In genomic region chr3:52650437-52650836, GRCh38 we compare ENCODE assay signal across 22 cellular contexts. TPM values are rescaled to one million over a fixed set of nuclear protein-coding genes. Genes with fewer than 3 reads are reported as not detected.
DNase-seq lines count a peak whose midpoint lies in the region; ATAC-seq, FAIRE-seq and TF ChIP-seq lines count a peak whose summit lies in the region.
"Had no signal": no experiment of that assay in that cellular context is flagged by ENCODE, and none has a peak within 500 bp of the region (broad histone marks: within the 10 kb centered on the region; RNA-seq: fewer than 3 reads in every experiment).

No MANE protein-coding gene starts in this region.

- 85 to 91% (median 87%) methylated on average over 1 of the region's 1 CpG for WGBS in heart left ventricle, 4 donors

- intact Hi-C loops in heart left ventricle (cut with DNase I) = no loop called here

- H3K4me3 Mint-ChIP-seq in activated T-helper 17 cell treated with anti-CD3 and anti-CD28 coated beads, Interleukin-2, amount 50 U/mL, for 72 hours = no peak overlapping the region
- H3K4me3 Mint-ChIP-seq: IgD-negative memory B cell, memory B cell, nephron progenitor cell had no signal

- no peaks in the 10 kb centered on the region for H3K9me3 Mint-ChIP-seq in activated T-helper 17 cell treated with anti-CD3 and anti-CD28 coated beads, Interleukin-2, amount 50 U/mL, for 72 hours
- H3K9me3 Mint-ChIP-seq: IgD-negative memory B cell, memory B cell, nephron progenitor cell had no signal

- no peak for DNase-seq in D721Med (ENCODE audit: insufficient read length, low spot score)
- no peak for DNase-seq in H54 (ENCODE audit: insufficient read length, low spot score)
- peak; percentile 64 for DNase-seq in fibroblast of villous mesenchyme (ENCODE audit: low read depth)
- DNase-seq in NCI-H1092 treated with DMSO at 0.1 percent for 48 hours (lab: John Stamatoyannopoulos, UW) = no peak
- no peak for DNase-seq in stimulated activated CD4-positive, alpha-beta T cell treated with anti-CD3 and anti-CD28 coated beads, Interleukin-2, amount 100 ng/mL, for 48 hours
- no peak for DNase-seq in NCI-H1105 treated with DMSO at 0.1 percent for 48 hours (lab: John Stamatoyannopoulos, UW)
- no peak for DNase-seq in heart left ventricle
- DNase-seq: activated CD8-positive, alpha-beta memory T cell treated with anti-CD3 and anti-CD28 coated beads for 24 hours; activated gamma-delta T cell; COR-L47; NCI-H1048; NCI-H774; nephron progenitor cell; SK-N-SH; small intestine had no signal

- H3K4me1 Mint-ChIP-seq in activated T-helper 17 cell treated with anti-CD3 and anti-CD28 coated beads, Interleukin-2, amount 50 U/mL, for 72 hours = peaks cover 10% of the 10 kb centered on the region
- H3K4me1 Mint-ChIP-seq: nephron progenitor cell had no signal

- TF ChIP-seq CTCF in D721Med (IDR thresholded peaks at IDR 0.05; ENCODE audit: insufficient read depth, missing control alignments) (no peak), fibroblast of villous mesenchyme (IDR thresholded peaks at IDR 0.05; ENCODE audit: insufficient read depth, low read depth, low read length) (no peak), heart left ventricle (IDR thresholded peaks at IDR 0.05) (no peak)

- ATAC-seq in activated T-helper 17 cell treated with anti-CD3 and anti-CD28 coated beads, Interleukin-2, amount 50 U/mL, for 72 hours (replicated peaks) = no peak
- ATAC-seq in heart left ventricle = no peak

- H3K27me3 ChIP-seq in heart left ventricle = no peaks in the 10 kb centered on the region
- H3K27me3 ChIP-seq: esophagus muscularis mucosa, hepatocyte had no signal

- no peaks in the 10 kb centered on the region for H3K4me1 ChIP-seq in heart left ventricle
- H3K4me1 ChIP-seq: esophagus muscularis mucosa, prostate gland had no signal

- H3K27me3 Mint-ChIP-seq in activated T-helper 17 cell treated with anti-CD3 and anti-CD28 coated beads, Interleukin-2, amount 50 U/mL, for 72 hours = no peaks in the 10 kb centered on the region
- H3K27me3 Mint-ChIP-seq: IgD-negative memory B cell, memory B cell had no signal

- H3K27ac ChIP-seq in heart left ventricle = no peak overlapping the region
- H3K27ac ChIP-seq: hepatocyte, prostate gland had no signal

- H3K4me3 ChIP-seq in fibroblast of villous mesenchyme (ENCODE audit: low read depth, low read length) = no peak overlapping the region
- no peak overlapping the region for H3K4me3 ChIP-seq in heart left ventricle
- H3K4me3 ChIP-seq: esophagus muscularis mucosa, hepatocyte, prostate gland had no signal

- H3K36me3 ChIP-seq in heart left ventricle = peaks cover 0 to 100% (median 98%) of the 10 kb centered on the region in 9 donors

- H3K9me3 ChIP-seq in heart left ventricle = no peaks in the 10 kb centered on the region
- H3K9me3 ChIP-seq: esophagus muscularis mucosa, prostate gland, SK-N-SH had no signal

- peaks cover 100% of the 10 kb centered on the region for H3K36me3 Mint-ChIP-seq in activated T-helper 17 cell treated with anti-CD3 and anti-CD28 coated beads, Interleukin-2, amount 50 U/mL, for 72 hours (ENCODE audit: low read depth)

- peak; percentile 41 for FAIRE-seq in D721Med (lab: Jason Lieb, UNC)
- FAIRE-seq in H54 (lab: Jason Lieb, UNC) = peak; percentile 70
- FAIRE-seq: GM12892, small intestine had no signal

- no peak for TF ChIP-seq POLR2A in H54 (IDR thresholded peaks at IDR 0.05; ENCODE audit: low read depth, low read length)
- TF ChIP-seq POLR2A in heart left ventricle (IDR thresholded peaks at IDR 0.05) = no peak

- H3K27ac Mint-ChIP-seq in activated T-helper 17 cell treated with anti-CD3 and anti-CD28 coated beads, Interleukin-2, amount 50 U/mL, for 72 hours = peak overlapping the region; percentile 64
- H3K27ac Mint-ChIP-seq: memory B cell, nephron progenitor cell had no signal

RNA-seq across cellular contexts. Expression of gene PBRM1, which starts 35.3 kb away (rescaled TPM):
- 10 to 100 TPM; 88.4 to 88.6 TPM for total RNA-seq in activated T-helper 17 cell treated with anti-CD3 and anti-CD28 coated beads, Interleukin-2, amount 50 U/mL, for 72 hours
- 74.3 and 87.6 TPM in 2 replicates for total RNA-seq in fibroblast of villous mesenchyme
- 10 to 100 TPM; 33.8 to 61.7 (median 49.5) TPM for total RNA-seq in heart left ventricle
- 10 to 100 TPM in 1 of 2 donors, 1 to 10 TPM in 1; 8.5 to 17.6 TPM for polyA plus RNA-seq in heart left ventricle

RNA-seq across cellular contexts. Expression of gene GNL3, which starts 35.4 kb away (rescaled TPM):
- total RNA-seq in activated T-helper 17 cell treated with anti-CD3 and anti-CD28 coated beads, Interleukin-2, amount 50 U/mL, for 72 hours = 100 to 1,000 TPM; 165 to 189 TPM
- total RNA-seq in fibroblast of villous mesenchyme (114 and 130 TPM in 2 replicates), heart left ventricle (10 to 100 TPM; 23.6 to 47.4 (median 29.4) TPM)
- 10 to 100 TPM; 25.4 to 85.3 TPM for polyA plus RNA-seq in heart left ventricle

RNA-seq across cellular contexts. Expression of gene GLT8D1, which starts 55.2 kb away (rescaled TPM):
- total RNA-seq in activated T-helper 17 cell treated with anti-CD3 and anti-CD28 coated beads, Interleukin-2, amount 50 U/mL, for 72 hours = 10 to 100 TPM; 34.6 to 37.3 TPM
- total RNA-seq in fibroblast of villous mesenchyme = 84.1 and 108 TPM in 2 replicates
- 10 to 100 TPM; 22.6 to 38.7 (median 28.3) TPM for total RNA-seq in heart left ventricle
- 10 to 100 TPM; 21.7 to 39.0 TPM for polyA plus RNA-seq in heart left ventricle

RNA-seq across cellular contexts. Expression of gene SPCS1, which starts 55.5 kb away (rescaled TPM):
- 100 to 1,000 TPM in 1 of 2 donors, 10 to 100 TPM in 1; 66.2 to 106 TPM for total RNA-seq in activated T-helper 17 cell treated with anti-CD3 and anti-CD28 coated beads, Interleukin-2, amount 50 U/mL, for 72 hours
- total RNA-seq in fibroblast of villous mesenchyme = 66.9 and 77.0 TPM in 2 replicates
- total RNA-seq in heart left ventricle = 100 to 1,000 TPM in 2 of 9 donors, 10 to 100 TPM in 7; 72.4 to 176 (median 80.2) TPM
- polyA plus RNA-seq in heart left ventricle = 100 to 1,000 TPM in 1 of 2 donors, 10 to 100 TPM in 1; 48.6 to 161 TPM
